In genomic region chr1:59057211-59057694, GRCh38 we compare ENCODE assay signal across 8 cellular contexts.
DNase-seq lines count a peak whose midpoint lies in the region; ATAC-seq and TF ChIP-seq lines count a peak whose summit lies in the region.

No MANE protein-coding gene starts in this region.

- H3K4me1 ChIP-seq in HEK293 (ENCODE audit: control insufficient read depth, insufficient read depth, low read length), result peaks cover 5% of the 10 kb centered on the region
- peaks cover 7 to 37% (median 31%) of the 10 kb centered on the region in 9 donors for H3K4me1 ChIP-seq in heart right ventricle
- peaks cover 9 to 20% (median 18%) of the 10 kb centered on the region in 3 donors for H3K4me1 ChIP-seq in skeletal muscle tissue (ENCODE audit: control insufficient read depth in 3 of 3, insufficient read depth in 3 of 3, low read length in 3 of 3)

- no peak for DNase-seq in T-helper 17 cell
- peak; percentile 80 to 87 for DNase-seq in heart right ventricle
- DNase-seq in GF-D8 (lab: John Stamatoyannopoulos, UW), result no peak
- no peak for DNase-seq in activated naive CD4-positive, alpha-beta T cell treated with anti-CD3 and anti-CD28 coated beads for 36 hours

- peaks cover 8% of the 10 kb centered on the region for H3K27me3 Mint-ChIP-seq in T-helper 17 cell
- no peaks in the 10 kb centered on the region for H3K27me3 Mint-ChIP-seq in activated naive CD4-positive, alpha-beta T cell treated with anti-CD3 and anti-CD28 coated beads for 36 hours (ENCODE audit: low read depth)

- peaks cover 8% of the 10 kb centered on the region for H3K4me1 Mint-ChIP-seq in T-helper 17 cell
- H3K4me1 Mint-ChIP-seq in activated naive CD4-positive, alpha-beta T cell treated with anti-CD3 and anti-CD28 coated beads for 36 hours (ENCODE audit: low read depth), result peaks cover 8% of the 10 kb centered on the region

- WGBS in heart right ventricle, 2 donors, result 23 to 31% methylated on average over 6 of the region's 6 CpGs

- no peaks in the 10 kb centered on the region for H3K9me3 Mint-ChIP-seq in activated naive CD4-positive, alpha-beta T cell treated with anti-CD3 and anti-CD28 coated beads for 36 hours

- peak overlapping the region; percentile 5 for H3K4me3 Mint-ChIP-seq in T-helper 17 cell
- no peak overlapping the region for H3K4me3 Mint-ChIP-seq in activated naive CD4-positive, alpha-beta T cell treated with anti-CD3 and anti-CD28 coated beads for 36 hours

- POLR2A ChIA-PET in HEK293 (lab: Yijun Ruan, JAX), result no interaction called here

- H3K27ac Mint-ChIP-seq in T-helper 17 cell, result no peak overlapping the region
- H3K27ac Mint-ChIP-seq in activated naive CD4-positive, alpha-beta T cell treated with anti-CD3 and anti-CD28 coated beads for 36 hours, result no peak overlapping the region

- H3K9me3 ChIP-seq in HEK293 (ENCODE audit: control insufficient read depth, insufficient read depth, low read depth, low read length) (no peaks in the 10 kb centered on the region), T-helper 17 cell (ENCODE audit: control insufficient read depth, low read length, poor library complexity, severe bottlenecking) (no peaks in the 10 kb centered on the region), heart right ventricle (no peaks in the 10 kb centered on the region), skeletal muscle tissue (ENCODE audit: control insufficient read depth in 3 of 3, low read length in 3 of 3) (no peaks in the 10 kb centered on the region)

- H3K4me3 ChIP-seq in HEK293 (ENCODE audit: low read depth, low read length) (no peak overlapping the region), heart right ventricle (no peak overlapping the region), skeletal muscle tissue (ENCODE audit: low read length in 3 of 3) (no peak overlapping the region)

- H3K9ac ChIP-seq in skeletal muscle tissue (ENCODE audit: low read depth in 1 of 3, low read length in 3 of 3), result no peak overlapping the region

- H3K36me3 Mint-ChIP-seq in T-helper 17 cell (ENCODE audit: low read depth), result peaks cover 6% of the 10 kb centered on the region
- no peaks in the 10 kb centered on the region for H3K36me3 Mint-ChIP-seq in activated naive CD4-positive, alpha-beta T cell treated with anti-CD3 and anti-CD28 coated beads for 36 hours (ENCODE audit: low read depth)

- H3K27ac ChIP-seq in HEK293 (ENCODE audit: extremely low read depth, low read depth, low read length) (no peak overlapping the region), heart right ventricle (peak overlapping the region in 9 of 10 donors; percentile 6 to 66 (median 60)), skeletal muscle tissue (ENCODE audit: low read depth, low read length) (peak overlapping the region; percentile 73)

- H3K27me3 ChIP-seq in heart right ventricle (no peaks in the 10 kb centered on the region), skeletal muscle tissue (ENCODE audit: control insufficient read depth in 3 of 3, insufficient read depth in 3 of 3, low read length in 3 of 3) (no peaks in the 10 kb centered on the region)

- TF ChIP-seq CTCF in HEK293 (tag by site-specific recombination; IDR thresholded peaks at IDR 0.05) (no peak), heart right ventricle (IDR thresholded peaks at IDR 0.05) (peak in 2 of 9 donors; percentile 30 to 32)

- H3K36me3 ChIP-seq in HEK293 (ENCODE audit: control insufficient read depth in 2 of 2, insufficient read depth in 1 of 2, low read length in 2 of 2), result no peaks in the 10 kb centered on the region
- no peaks in the 10 kb centered on the region for H3K36me3 ChIP-seq in heart right ventricle
- H3K36me3 ChIP-seq in skeletal muscle tissue (ENCODE audit: control insufficient read depth in 3 of 3, insufficient read depth in 3 of 3, low read length in 3 of 3), result no peaks in the 10 kb centered on the region

- CTCF ChIA-PET in HEK293 (lab: Yijun Ruan, JAX), result no interaction called here
- CTCF ChIA-PET in activated naive CD4-positive, alpha-beta T cell treated with anti-CD3 and anti-CD28 coated beads for 36 hours (lab: Charles Lee), result no interaction called here

- ATAC-seq in T-helper 17 cell (peak; percentile 30), heart right ventricle (peak; percentile 89 to 93 (median 90)), HG03378 (IDR thresholded peaks at IDR 0.05; ENCODE audit: unreplicated experiment) (no peak), HG03342 (IDR thresholded peaks at IDR 0.05; ENCODE audit: unreplicated experiment) (no peak)

- intact Hi-C loops in heart right ventricle (cut with DNase I), result loop anchor here in 4 of 10 donors (2.0 to 10.0 kb wide), 5 partner anchors 90 to 648 kb away; partner anchors contain the start of gene JUN (in 3 of the 4)
- intact Hi-C loops in activated naive CD4-positive, alpha-beta T cell treated with anti-CD3 and anti-CD28 coated beads for 36 hours (cut with micrococcal nuclease), result no loop called here

TF ChIP-seq in HEK293, 187 proteins besides CTCF, POLR2A, EP300 and RAD21 (continues in another document):
- no peak for TF ChIP-seq ZNF112 (tag by site-specific recombination; IDR thresholded peaks at IDR 0.05)
- TF ChIP-seq ZNF670 (tag by site-specific recombination; IDR thresholded peaks at IDR 0.05; ENCODE audit: low read depth), result no peak
- TF ChIP-seq MYNN (tag by site-specific recombination; IDR thresholded peaks at IDR 0.05; ENCODE audit: borderline replicate concordance), result no peak
- TF ChIP-seq, protein P1, sequence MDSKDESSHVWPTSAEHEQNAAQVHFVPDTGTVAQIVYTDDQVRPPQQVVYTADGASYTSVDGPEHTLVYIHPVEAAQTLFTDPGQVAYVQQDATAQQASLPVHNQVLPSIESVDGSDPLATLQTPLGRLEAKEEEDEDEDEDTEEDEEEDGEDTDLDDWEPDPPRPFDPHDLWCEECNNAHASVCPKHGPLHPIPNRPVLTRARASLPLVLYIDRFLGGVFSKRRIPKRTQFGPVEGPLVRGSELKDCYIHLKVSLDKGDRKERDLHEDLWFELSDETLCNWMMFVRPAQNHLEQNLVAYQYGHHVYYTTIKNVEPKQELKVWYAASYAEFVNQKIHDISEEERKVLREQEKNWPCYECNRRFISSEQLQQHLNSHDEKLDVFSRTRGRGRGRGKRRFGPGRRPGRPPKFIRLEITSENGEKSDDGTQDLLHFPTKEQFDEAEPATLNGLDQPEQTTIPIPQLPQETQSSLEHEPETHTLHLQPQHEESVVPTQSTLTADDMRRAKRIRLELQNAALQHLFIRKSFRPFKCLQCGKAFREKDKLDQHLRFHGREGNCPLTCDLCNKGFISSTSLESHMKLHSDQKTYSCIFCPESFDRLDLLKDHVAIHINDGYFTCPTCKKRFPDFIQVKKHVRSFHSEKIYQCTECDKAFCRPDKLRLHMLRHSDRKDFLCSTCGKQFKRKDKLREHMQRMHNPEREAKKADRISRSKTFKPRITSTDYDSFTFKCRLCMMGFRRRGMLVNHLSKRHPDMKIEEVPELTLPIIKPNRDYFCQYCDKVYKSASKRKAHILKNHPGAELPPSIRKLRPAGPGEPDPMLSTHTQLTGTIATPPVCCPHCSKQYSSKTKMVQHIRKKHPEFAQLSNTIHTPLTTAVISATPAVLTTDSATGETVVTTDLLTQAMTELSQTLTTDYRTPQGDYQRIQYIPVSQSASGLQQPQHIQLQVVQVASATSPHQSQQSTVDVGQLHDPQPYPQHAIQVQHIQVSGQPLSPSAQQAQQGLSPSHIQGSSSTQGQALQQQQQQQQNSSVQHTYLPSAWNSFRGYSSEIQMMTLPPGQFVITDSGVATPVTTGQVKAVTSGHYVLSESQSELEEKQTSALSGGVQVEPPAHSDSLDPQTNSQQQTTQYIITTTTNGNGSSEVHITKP (tag by site-specific recombination; IDR thresholded peaks at IDR 0.05), result peak; percentile 42
- TF ChIP-seq ZFP37 (tag by site-specific recombination; IDR thresholded peaks at IDR 0.05), result no peak
- no peak for TF ChIP-seq ZNF626 (tag by site-specific recombination; IDR thresholded peaks at IDR 0.05)
- TF ChIP-seq, protein P2, sequence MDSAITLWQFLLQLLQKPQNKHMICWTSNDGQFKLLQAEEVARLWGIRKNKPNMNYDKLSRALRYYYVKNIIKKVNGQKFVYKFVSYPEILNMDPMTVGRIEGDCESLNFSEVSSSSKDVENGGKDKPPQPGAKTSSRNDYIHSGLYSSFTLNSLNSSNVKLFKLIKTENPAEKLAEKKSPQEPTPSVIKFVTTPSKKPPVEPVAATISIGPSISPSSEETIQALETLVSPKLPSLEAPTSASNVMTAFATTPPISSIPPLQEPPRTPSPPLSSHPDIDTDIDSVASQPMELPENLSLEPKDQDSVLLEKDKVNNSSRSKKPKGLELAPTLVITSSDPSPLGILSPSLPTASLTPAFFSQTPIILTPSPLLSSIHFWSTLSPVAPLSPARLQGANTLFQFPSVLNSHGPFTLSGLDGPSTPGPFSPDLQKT (IDR thresholded peaks at IDR 0.05; ENCODE audit: borderline replicate concordance, low read depth, low read length), result no peak
- no peak for TF ChIP-seq ZNF248 (tag by site-specific recombination; IDR thresholded peaks at IDR 0.05)
- TF ChIP-seq ZNF302 (tag by site-specific recombination; IDR thresholded peaks at IDR 0.05; ENCODE audit: low read depth), result no peak
- no peak for TF ChIP-seq ZNF433 (tag by site-specific recombination; IDR thresholded peaks at IDR 0.05; ENCODE audit: low read depth)
- TF ChIP-seq ZIC2 (tag by site-specific recombination; IDR thresholded peaks at IDR 0.05), result peak; percentile 69
- TF ChIP-seq ZNF423 (tag by site-specific recombination; IDR thresholded peaks at IDR 0.05), result 0 out of 2 replicates have a peak, but pooled peaks have one; percentile 23
- peak; percentile 98 for TF ChIP-seq GLIS1 (tag by site-specific recombination; IDR thresholded peaks at IDR 0.05)
- TF ChIP-seq ZFHX2 (tag by site-specific recombination; conservative IDR thresholded peaks at IDR 0.05), result no peak
- no peak for TF ChIP-seq ZNF266 (tag by site-specific recombination; IDR thresholded peaks at IDR 0.05; ENCODE audit: low read depth)
- TF ChIP-seq, protein P3, sequence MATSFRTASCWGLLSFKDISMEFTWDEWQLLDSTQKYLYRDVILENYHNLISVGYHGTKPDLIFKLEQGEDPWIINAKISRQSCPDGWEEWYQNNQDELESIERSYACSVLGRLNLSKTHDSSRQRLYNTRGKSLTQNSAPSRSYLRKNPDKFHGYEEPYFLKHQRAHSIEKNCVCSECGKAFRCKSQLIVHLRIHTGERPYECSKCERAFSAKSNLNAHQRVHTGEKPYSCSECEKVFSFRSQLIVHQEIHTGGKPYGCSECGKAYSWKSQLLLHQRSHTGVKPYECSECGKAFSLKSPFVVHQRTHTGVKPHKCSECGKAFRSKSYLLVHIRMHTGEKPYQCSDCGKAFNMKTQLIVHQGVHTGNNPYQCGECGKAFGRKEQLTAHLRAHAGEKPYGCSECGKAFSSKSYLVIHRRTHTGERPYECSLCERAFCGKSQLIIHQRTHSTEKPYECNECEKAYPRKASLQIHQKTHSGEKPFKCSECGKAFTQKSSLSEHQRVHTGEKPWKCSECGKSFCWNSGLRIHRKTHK (tag by site-specific recombination; IDR thresholded peaks at IDR 0.05), result no peak
- no peak for TF ChIP-seq ZNF529 (tag by site-specific recombination; IDR thresholded peaks at IDR 0.05; ENCODE audit: insufficient replicate concordance)
- no peak for TF ChIP-seq ZNF2 (tag by site-specific recombination; IDR thresholded peaks at IDR 0.05)
- TF ChIP-seq WT1 (tag by site-specific recombination; IDR thresholded peaks at IDR 0.05), result 0 out of 2 replicates have a peak, but pooled peaks have one; percentile 17

Comparison
In these comparisons a context has a peak if more than half of its experiments do, and no peak if none do; other contexts are left out.
1. ATAC-seq: peak in T-helper 17 cell (single experiment) and heart right ventricle (8 of 8); none in HG03378 (single experiment) and HG03342 (single experiment).
2. DNase-seq: peak in heart right ventricle (2 of 2); none in T-helper 17 cell (0 of 3), GF-D8 (single experiment) and activated naive CD4-positive, alpha-beta T cell treated with anti-CD3 and anti-CD28 coated beads for 36 hours (single experiment).